ENCODE assay signal across 12 cellular contexts in the genomic region with DNA sequence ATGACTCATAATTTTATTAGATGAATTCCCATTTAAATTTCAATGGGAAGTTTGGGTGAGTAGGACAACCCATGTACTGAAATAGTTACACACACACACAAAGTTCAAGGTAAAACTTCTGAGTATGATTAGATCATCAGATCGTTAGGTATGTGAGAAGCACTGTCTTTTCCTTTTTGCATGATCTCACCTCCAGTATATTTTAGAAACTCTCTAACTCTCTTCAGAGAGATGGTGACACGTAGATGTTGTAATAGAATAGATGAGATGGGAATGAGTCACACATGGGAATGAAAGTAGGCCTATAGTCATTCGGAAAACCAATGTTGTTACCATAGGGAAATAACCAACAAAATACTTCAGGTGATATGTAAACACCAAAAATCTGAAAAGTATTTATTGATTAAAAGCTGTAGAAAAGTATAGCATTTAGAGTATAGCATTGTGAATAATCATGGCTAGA. TPM values are rescaled to one million over a fixed set of nuclear protein-coding genes. Genes with fewer than 3 reads are reported as not detected.
DNase-seq lines count a peak whose midpoint lies in the region; FAIRE-seq and TF ChIP-seq lines count a peak whose summit lies in the region.
"Had no signal": no experiment of that assay in that cellular context is flagged by ENCODE, and none has a peak within 500 bp of the region (broad histone marks: within the 10 kb centered on the region; RNA-seq: fewer than 3 reads in every experiment).

No MANE protein-coding gene starts in this region.

- DNase-seq in GM10266 (ENCODE audit: extremely low spot score) = peak; percentile 59
- DNase-seq in LoVo (ENCODE audit: low spot score) = peak; percentile 61
- DNase-seq in bronchial epithelial cell (ENCODE audit: low read depth) = peak; percentile 100
- DNase-seq in renal cortical epithelial cell (ENCODE audit: low read depth) = peak; percentile 99
- no peak for DNase-seq in A673 (ENCODE audit: low spot score)
- no peak for DNase-seq in NCI-H69 (lab: John Stamatoyannopoulos, UW)
- no peak for DNase-seq in ovary
- no peak for DNase-seq in activated CD4-positive, alpha-beta T cell treated with anti-CD3 and anti-CD28 coated beads, Interleukin-2, amount 50 U/mL, for 1 hour

- CTCF ChIA-PET in A673 (lab: Charles Lee) = no interaction called here

- FAIRE-seq in bronchial epithelial cell (lab: Jason Lieb, UNC) = peak; percentile 60
- FAIRE-seq: GM19239 had no signal

- no peak for TF ChIP-seq EP300 in ovary (IDR thresholded peaks at IDR 0.05)

- no peaks in the 10 kb centered on the region for H3K36me3 ChIP-seq in bronchial epithelial cell (ENCODE audit: control insufficient read depth, insufficient read depth, low read length)
- H3K36me3 ChIP-seq in A673 (ENCODE audit: insufficient read depth, low read length, poor library complexity, severe bottlenecking) = no peaks in the 10 kb centered on the region
- no peaks in the 10 kb centered on the region for H3K36me3 ChIP-seq in ovary

- H3K27me3 ChIP-seq in bronchial epithelial cell (ENCODE audit: control insufficient read depth, insufficient read depth, low read length) = no peaks in the 10 kb centered on the region
- H3K27me3 ChIP-seq in A673 (replicated peaks; ENCODE audit: insufficient read depth, low read depth, low read length, poor library complexity) = no peaks in the 10 kb centered on the region
- H3K27me3 ChIP-seq in ovary = no peaks in the 10 kb centered on the region

- intact Hi-C loops in A673 (cut with micrococcal nuclease; ENCODE audit: unreplicated experiment) (no loop called here), ovary (cut with DNase I) (loop anchor here in 1 of 4 donors (10.0 kb wide), 1 partner anchor 630 kb away; no protein-coding TSS in a partner anchor)

- no peak overlapping the region for H3K27ac ChIP-seq in A673 (ENCODE audit: low read depth, low read length, poor library complexity, severe bottlenecking)
- no peak overlapping the region for H3K27ac ChIP-seq in ovary

- TF ChIP-seq POLR2A in ovary (IDR thresholded peaks at IDR 0.05) = no peak

- peaks cover 9% of the 10 kb centered on the region for H3K4me1 ChIP-seq in A673 (ENCODE audit: insufficient read depth, low read length, poor library complexity, severe bottlenecking)
- no peaks in the 10 kb centered on the region for H3K4me1 ChIP-seq in ovary (ENCODE audit: insufficient read depth)

- TF ChIP-seq CTCF in GM10266 (IDR thresholded peaks at IDR 0.05; ENCODE audit: control insufficient read depth, insufficient read depth, low read depth, missing control alignments) (no peak), bronchial epithelial cell (IDR thresholded peaks at IDR 0.05; ENCODE audit: insufficient read depth, low read length, severe bottlenecking) (no peak), A673 (conservative IDR thresholded peaks at IDR 0.05; ENCODE audit: low read depth, low read length) (no peak), ovary (IDR thresholded peaks at IDR 0.05) (no peak)

- WGBS in ovary, 3 donors = 62 to 79% (median 62%) methylated on average over 3 of the region's 3 CpGs

- no peak overlapping the region for H3K4me3 ChIP-seq in bronchial epithelial cell (ENCODE audit: low read depth, low read length)
- no peak overlapping the region for H3K4me3 ChIP-seq in A673 (ENCODE audit: low read depth, low read length, poor library complexity, severe bottlenecking)
- H3K4me3 ChIP-seq in ovary = no peak overlapping the region

- no TSS peak for BruUV-seq in A673 (replicated peaks; lab: Mats Ljungman, UMichigan)

- no peaks in the 10 kb centered on the region for H3K9me3 ChIP-seq in A673 (ENCODE audit: low read depth, low read length, poor library complexity, severe bottlenecking)
- no peaks in the 10 kb centered on the region for H3K9me3 ChIP-seq in ovary

- POLR2A ChIA-PET in A673 (lab: Charles Lee; ENCODE audit: low non-redundant PET) = interaction anchor here (0.6 kb wide), 1 partner anchor 29 kb away, joined by 3 read pairs; no protein-coding TSS in a partner anchor

RNA-seq across cellular contexts. Expression of gene KRT23, which starts 22.2 kb away (rescaled TPM):
- 12.9 and 29.4 TPM in 2 replicates for total RNA-seq in bronchial epithelial cell
- total RNA-seq in renal cortical epithelial cell = 1.2 and 68.1 TPM in 2 replicates
- total RNA-seq in A673 (2021) = not detected in 2 replicates
- 1 to 10 TPM in 3 of 7 donors, under 1 TPM in 2, not detected in 2; 0.22 to 5.0 (median 1.3) TPM for total RNA-seq in ovary
- under 1 TPM; 0.05 to 0.53 TPM for polyA plus RNA-seq in ovary
- polyA plus RNA-seq: IgD-negative memory B cell had no signal

RNA-seq across cellular contexts. Expression of gene KRT20, which starts 30.2 kb away (rescaled TPM):
- not detected in 2 replicates for total RNA-seq in bronchial epithelial cell
- total RNA-seq in renal cortical epithelial cell = not detected in 2 replicates
- not detected in 2 replicates for total RNA-seq in A673 (2021)
- total RNA-seq in ovary = 1 to 10 TPM in 1 of 7 donors, under 1 TPM in 2, not detected in 4; 0.27 to 4.2 (median 0.77) TPM
- polyA plus RNA-seq in ovary = under 1 TPM in 1 of 2 donors, not detected in 1; 0.05 TPM
- total RNA-seq: cardiac septum, lung microvascular endothelial cell had no signal
- polyA plus RNA-seq: IgD-negative memory B cell had no signal

RNA-seq across cellular contexts. Expression of gene KRT12, which starts 48.2 kb away (rescaled TPM):
- total RNA-seq in bronchial epithelial cell (not detected in 2 replicates), renal cortical epithelial cell (not detected in 2 replicates), A673 (2021) (not detected in 2 replicates), ovary (not detected)
- polyA plus RNA-seq in ovary = not detected
- total RNA-seq: cardiac septum, lung microvascular endothelial cell had no signal
- polyA plus RNA-seq: IgD-negative memory B cell had no signal

RNA-seq across cellular contexts. Expression of gene KRT39, which starts 51.5 kb away (rescaled TPM):
- total RNA-seq in bronchial epithelial cell (not detected in 2 replicates), renal cortical epithelial cell (not detected in 2 replicates), A673 (2021) (not detected in 2 replicates), ovary (under 1 TPM in 1 of 7 donors, not detected in 6; 0.69 TPM)
- not detected for polyA plus RNA-seq in ovary
- total RNA-seq: cardiac septum, lung microvascular endothelial cell had no signal
- polyA plus RNA-seq: IgD-negative memory B cell had no signal

Comparison
In these comparisons a context has a peak if more than half of its experiments do, and no peak if none do; other contexts are left out.
1. DNase-seq: peak in GM10266 (single experiment), LoVo (single experiment), bronchial epithelial cell (single experiment) and renal cortical epithelial cell (single experiment); none in A673 (single experiment), NCI-H69 (single experiment), ovary (0 of 5) and activated CD4-positive, alpha-beta T cell treated with anti-CD3 and anti-CD28 coated beads, Interleukin-2, amount 50 U/mL, for 1 hour (single experiment).